ENCODE assay signal across 8 cellular contexts in the genomic region with DNA sequence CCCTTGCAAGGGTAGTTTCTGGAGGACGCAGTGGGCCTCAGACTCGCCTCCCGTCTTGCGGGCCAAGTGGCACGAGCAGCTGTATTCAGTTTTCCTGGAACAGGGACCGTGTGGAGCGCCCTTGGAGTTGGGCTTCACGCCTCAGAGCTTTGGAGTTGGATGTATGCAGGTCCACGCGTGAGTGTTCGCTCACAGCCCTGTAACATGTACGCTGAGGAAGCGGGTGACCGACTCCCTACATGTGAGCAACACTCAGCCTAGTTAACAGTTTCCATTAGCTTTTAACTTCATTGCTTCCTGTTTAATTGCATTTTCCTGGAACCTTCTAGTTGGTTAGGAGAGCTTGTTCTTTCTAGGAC. TPM values are rescaled to one million over a fixed set of nuclear protein-coding genes. Genes with fewer than 3 reads are reported as not detected.
DNase-seq lines count a peak whose midpoint lies in the region; ATAC-seq and TF ChIP-seq lines count a peak whose summit lies in the region.

No MANE protein-coding gene starts in this region.

- H4K20me1 ChIP-seq in Loucy (ENCODE audit: insufficient read depth, low read length, poor library complexity, severe bottlenecking) = peaks cover 52% of the 10 kb centered on the region

- H3K4me1 Mint-ChIP-seq in CD8-positive, alpha-beta memory T cell = peaks cover 73 to 92% (median 91%) of the 10 kb centered on the region in 3 donors
- peaks cover 45% of the 10 kb centered on the region for H3K4me1 Mint-ChIP-seq in activated T-helper 17 cell treated with anti-CD3 and anti-CD28 coated beads, Interleukin-2, amount 50 U/mL, for 72 hours
- peaks cover 13% of the 10 kb centered on the region for H3K4me1 Mint-ChIP-seq in glutamatergic neuron (ENCODE audit: low read depth, unreplicated experiment)

- CTCF ChIA-PET in CD8-positive, alpha-beta memory T cell (lab: Charles Lee) = interaction anchor here (0.6 to 2.4 kb wide), 10 partner anchors 15 to 233 kb away, joined by 3 to 11 read pairs (median 4); partner anchors contain the start of gene CLYBL

- H3K27me3 ChIP-seq in CD8-positive, alpha-beta memory T cell (ENCODE audit: insufficient read depth, low read length, poor library complexity, severe bottlenecking) = no peaks in the 10 kb centered on the region
- H3K27me3 ChIP-seq in Loucy (ENCODE audit: insufficient read depth, low read length, poor library complexity, severe bottlenecking) = peaks cover 4% of the 10 kb centered on the region

- H3K27ac ChIP-seq in CD8-positive, alpha-beta memory T cell (ENCODE audit: low read depth, low read length) = peak overlapping the region; percentile 94

- peak in 3 of 5 donors; percentile 12 to 51 (median 14) for DNase-seq in CD8-positive, alpha-beta memory T cell
- DNase-seq in glutamatergic neuron (peak; percentile 23), putamen (ENCODE audit: low spot score) (peak; percentile 10), inferior parietal cortex (ENCODE audit: extremely low spot score) (no peak), GM19238 (ENCODE audit: insufficient read length, low spot score) (no peak), GDM1 (lab: John Stamatoyannopoulos, UW) (no peak)

- H3K4me1 ChIP-seq in CD8-positive, alpha-beta memory T cell (ENCODE audit: insufficient read depth, low read length) = peaks cover 82% of the 10 kb centered on the region
- peaks cover 69% of the 10 kb centered on the region for H3K4me1 ChIP-seq in Loucy (ENCODE audit: insufficient read depth, low read length, poor library complexity, severe bottlenecking)

- TF ChIP-seq CTCF in Loucy (conservative IDR thresholded peaks at IDR 0.05; ENCODE audit: low read length) = no peak
- no peak for TF ChIP-seq CTCF in glutamatergic neuron (IDR thresholded peaks at IDR 0.05; ENCODE audit: partially characterized antibody, unreplicated experiment)

- peak overlapping the region; percentile 93 for H3K4me2 ChIP-seq in Loucy (ENCODE audit: low read depth, low read length, poor library complexity, severe bottlenecking)

- H3K9me3 ChIP-seq in CD8-positive, alpha-beta memory T cell (ENCODE audit: low read length) = no peaks in the 10 kb centered on the region
- no peaks in the 10 kb centered on the region for H3K9me3 ChIP-seq in Loucy (ENCODE audit: insufficient read depth, low read depth, low read length)

- H3F3A ChIP-seq in Loucy (ENCODE audit: low read depth) = peaks cover 13% of the 10 kb centered on the region

- peaks cover 62% of the 10 kb centered on the region for H3K79me2 ChIP-seq in Loucy (ENCODE audit: insufficient read depth, low read length)

- no peaks in the 10 kb centered on the region for H3K9me2 ChIP-seq in Loucy (replicated peaks; ENCODE audit: low read depth, low read length)

- ATAC-seq in activated T-helper 17 cell treated with anti-CD3 and anti-CD28 coated beads, Interleukin-2, amount 50 U/mL, for 72 hours (replicated peaks) = no peak

- H3K36me3 Mint-ChIP-seq in CD8-positive, alpha-beta memory T cell = peaks cover 0 to 23% (median 3%) of the 10 kb centered on the region in 3 donors
- peaks cover 47% of the 10 kb centered on the region for H3K36me3 Mint-ChIP-seq in activated T-helper 17 cell treated with anti-CD3 and anti-CD28 coated beads, Interleukin-2, amount 50 U/mL, for 72 hours (ENCODE audit: low read depth)
- no peaks in the 10 kb centered on the region for H3K36me3 Mint-ChIP-seq in glutamatergic neuron (ENCODE audit: unreplicated experiment)

- H3K27me3 Mint-ChIP-seq in CD8-positive, alpha-beta memory T cell = peaks cover 0 to 5% of the 10 kb centered on the region in 2 donors
- no peaks in the 10 kb centered on the region for H3K27me3 Mint-ChIP-seq in activated T-helper 17 cell treated with anti-CD3 and anti-CD28 coated beads, Interleukin-2, amount 50 U/mL, for 72 hours
- peaks cover 8% of the 10 kb centered on the region for H3K27me3 Mint-ChIP-seq in glutamatergic neuron (ENCODE audit: unreplicated experiment)

- peak overlapping the region; percentile 97 for H3K9ac ChIP-seq in Loucy (ENCODE audit: low read depth, low read length, poor library complexity, severe bottlenecking)

- peaks cover 0 to 3% (median 0%) of the 10 kb centered on the region in 5 donors for H3K9me3 Mint-ChIP-seq in CD8-positive, alpha-beta memory T cell
- no peaks in the 10 kb centered on the region for H3K9me3 Mint-ChIP-seq in activated T-helper 17 cell treated with anti-CD3 and anti-CD28 coated beads, Interleukin-2, amount 50 U/mL, for 72 hours
- peaks cover 7% of the 10 kb centered on the region for H3K9me3 Mint-ChIP-seq in glutamatergic neuron (ENCODE audit: unreplicated experiment)

- peak overlapping the region; percentile 89 for H2AFZ ChIP-seq in Loucy (ENCODE audit: low read length)

- no peaks in the 10 kb centered on the region for H3K36me3 ChIP-seq in CD8-positive, alpha-beta memory T cell (ENCODE audit: insufficient read depth, low read length)
- H3K36me3 ChIP-seq in Loucy (ENCODE audit: insufficient read depth, low read length) = no peaks in the 10 kb centered on the region

- POLR2A ChIA-PET in CD8-positive, alpha-beta memory T cell (lab: Charles Lee) = interaction anchor here (1.1 to 1.6 kb wide), 2 partner anchors 42 to 121 kb away, joined by 3 read pairs; no protein-coding TSS in a partner anchor

- H3K4me3 Mint-ChIP-seq in CD8-positive, alpha-beta memory T cell = peak overlapping the region; percentile 89 to 100 (median 98)
- peak overlapping the region; percentile 95 for H3K4me3 Mint-ChIP-seq in activated T-helper 17 cell treated with anti-CD3 and anti-CD28 coated beads, Interleukin-2, amount 50 U/mL, for 72 hours
- peak overlapping the region; percentile 98 for H3K4me3 Mint-ChIP-seq in glutamatergic neuron (ENCODE audit: unreplicated experiment)

- H3K4me3 ChIP-seq in CD8-positive, alpha-beta memory T cell (ENCODE audit: low read length) = peak overlapping the region; percentile 75
- H3K4me3 ChIP-seq in Loucy (ENCODE audit: low read length, poor library complexity, severe bottlenecking) = peak overlapping the region; percentile 94

- H3K27ac Mint-ChIP-seq in CD8-positive, alpha-beta memory T cell = peak overlapping the region; percentile 90 to 99 (median 98)
- peak overlapping the region; percentile 96 for H3K27ac Mint-ChIP-seq in activated T-helper 17 cell treated with anti-CD3 and anti-CD28 coated beads, Interleukin-2, amount 50 U/mL, for 72 hours
- peak overlapping the region; percentile 78 for H3K27ac Mint-ChIP-seq in glutamatergic neuron (ENCODE audit: unreplicated experiment)

RNA-seq across cellular contexts. Expression of gene TM9SF2, which starts 0.7 kb away (rescaled TPM):
- total RNA-seq in CD8-positive, alpha-beta memory T cell = 10 to 100 TPM; 88.0 to 96.0 TPM
- 81.3 TPM for polyA plus RNA-seq in CD8-positive, alpha-beta memory T cell
- total RNA-seq in activated T-helper 17 cell treated with anti-CD3 and anti-CD28 coated beads, Interleukin-2, amount 50 U/mL, for 72 hours = 10 to 100 TPM; 50.6 to 97.3 TPM
- total RNA-seq in glutamatergic neuron (ENCODE audit: unreplicated experiment) = 74.1 TPM

Comparison
In these comparisons a context has a peak if more than half of its experiments do, and no peak if none do; other contexts are left out.
1. DNase-seq: peak in CD8-positive, alpha-beta memory T cell (3 of 5), glutamatergic neuron (single experiment) and putamen (single experiment); none in inferior parietal cortex (single experiment), GM19238 (single experiment) and GDM1 (single experiment).
2. Peak in every context shown above with its lines, with median percentiles within 50 percentile points of each other: H3K27ac Mint-ChIP-seq and H3K4me3 Mint-ChIP-seq.